In genomic region chr20:25725639-25726038, GRCh38 we compare ENCODE assay signal across 19 cellular contexts. TPM values are rescaled to one million over a fixed set of nuclear protein-coding genes. Genes with fewer than 3 reads are reported as not detected.
DNase-seq lines count a peak whose midpoint lies in the region; ATAC-seq lines count a peak whose summit lies in the region.
"Had no signal": no experiment of that assay in that cellular context is flagged by ENCODE, and none has a peak within 500 bp of the region (broad histone marks: within the 10 kb centered on the region; RNA-seq: fewer than 3 reads in every experiment).

No MANE protein-coding gene starts in this region.

- H2BK12ac ChIP-seq in neuronal stem cell (ENCODE audit: low read length): no peak overlapping the region

- no peaks in the 10 kb centered on the region for H3K79me1 ChIP-seq in neuronal stem cell (ENCODE audit: low read depth, low read length)

- no peaks in the 10 kb centered on the region for H3K27me3 ChIP-seq in CD4-positive, alpha-beta memory T cell (ENCODE audit: insufficient read depth, low read length)
- H3K27me3 ChIP-seq in neuronal stem cell (ENCODE audit: control insufficient read depth in 3 of 3, insufficient read depth in 3 of 3, low read depth in 1 of 3, low read length in 3 of 3): no peaks in the 10 kb centered on the region

- no peak for DNase-seq in activated T-cell treated with anti-CD3 and anti-CD28 coated beads, Interleukin-2, amount 50 U/mL, for 4 hours
- no peak for DNase-seq in activated T-cell treated with anti-CD3 and anti-CD28 coated beads, Interleukin-2, amount 50 U/mL, for 48 hours
- no peak for DNase-seq in CD4-positive, alpha-beta memory T cell
- DNase-seq in activated naive CD8-positive, alpha-beta T cell treated with anti-CD3 and anti-CD28 coated beads, Interleukin-2, amount 10 ng/mL, durations not matched to agents 7 days and 5 days: no peak
- DNase-seq in neuronal stem cell (ENCODE audit: low spot score): no peak
- DNase-seq: MV-4-11; NCI-H1417; NCI-H187 treated with DMSO at 0.1 percent for 48 hours; NCI-H345; NCI-H69; NK-92 treated with Interleukin-12 subunit alpha and Interleukin-12 subunit beta, amount 100 ng/mL, for 24 hours; SHP77 treated with DMSO at 0.1 percent for 48 hours had no signal

- peaks cover 33% of the 10 kb centered on the region for H3K36me3 Mint-ChIP-seq in activated T-cell treated with anti-CD3 and anti-CD28 coated beads, Interleukin-2, amount 50 U/mL, for 4 hours (ENCODE audit: insufficient read depth)
- H3K36me3 Mint-ChIP-seq in CD4-positive, alpha-beta memory T cell: peaks cover 46 to 56% of the 10 kb centered on the region in 2 donors
- H3K36me3 Mint-ChIP-seq in activated naive CD8-positive, alpha-beta T cell treated with anti-CD3 and anti-CD28 coated beads, Interleukin-2, amount 10 ng/mL, durations not matched to agents 7 days and 5 days: peaks cover 48% of the 10 kb centered on the region

- no peak overlapping the region for H3K4me2 ChIP-seq in neuronal stem cell (ENCODE audit: insufficient read depth, low read length, poor library complexity, severe bottlenecking)

- no peak overlapping the region for H3K4ac ChIP-seq in neuronal stem cell (ENCODE audit: low read length)

- H3K23ac ChIP-seq in neuronal stem cell (ENCODE audit: low read depth, low read length, poor library complexity): no peak overlapping the region

- no peak for ATAC-seq in activated T-cell treated with anti-CD3 and anti-CD28 coated beads, Interleukin-2, amount 50 U/mL, for 4 hours
- ATAC-seq in activated naive CD8-positive, alpha-beta T cell treated with anti-CD3 and anti-CD28 coated beads, Interleukin-2, amount 10 ng/mL, durations not matched to agents 7 days and 5 days (ENCODE audit: low read depth): peak; percentile 54
- ATAC-seq in HG03342 (IDR thresholded peaks at IDR 0.05; ENCODE audit: unreplicated experiment) (no peak), GM19023 (IDR thresholded peaks at IDR 0.05; ENCODE audit: unreplicated experiment) (no peak)

- no peak overlapping the region for H3K9ac ChIP-seq in neuronal stem cell (ENCODE audit: low read depth, low read length, poor library complexity)

- no peak overlapping the region for H2BK120ac ChIP-seq in neuronal stem cell (ENCODE audit: low read depth, low read length)

- peaks cover 0 to 3% of the 10 kb centered on the region in 2 donors for H3K9me3 ChIP-seq in CD4-positive, alpha-beta memory T cell (ENCODE audit: control insufficient read depth in 1 of 2, low read length in 2 of 2)
- H3K9me3 ChIP-seq in KOPT-K1 (ENCODE audit: insufficient read depth, low read length, poor library complexity, severe bottlenecking) (peaks cover 25% of the 10 kb centered on the region), neuronal stem cell (replicated peaks in 1 of 2; ENCODE audit: control insufficient read depth in 2 of 2, insufficient read depth in 1 of 2, low read depth in 1 of 2, low read length in 2 of 2) (peaks cover 7 to 14% of the 10 kb centered on the region in 2 donors)
- H3K9me3 ChIP-seq: HAP-1 had no signal

- H2AFZ ChIP-seq in neuronal stem cell (ENCODE audit: low read length): no peak overlapping the region

- no peak overlapping the region for H4K8ac ChIP-seq in neuronal stem cell (ENCODE audit: low read depth, low read length)

- H3K9me3 Mint-ChIP-seq in activated T-cell treated with anti-CD3 and anti-CD28 coated beads, Interleukin-2, amount 50 U/mL, for 4 hours: peaks cover 53% of the 10 kb centered on the region
- peaks cover 2 to 69% (median 52%) of the 10 kb centered on the region in 8 donors for H3K9me3 Mint-ChIP-seq in CD4-positive, alpha-beta memory T cell
- peaks cover 29% of the 10 kb centered on the region for H3K9me3 Mint-ChIP-seq in activated naive CD8-positive, alpha-beta T cell treated with anti-CD3 and anti-CD28 coated beads, Interleukin-2, amount 10 ng/mL, durations not matched to agents 7 days and 5 days

- H2BK15ac ChIP-seq in neuronal stem cell (ENCODE audit: low read length): no peak overlapping the region

- POLR2A ChIA-PET in CD4-positive, alpha-beta memory T cell (lab: Charles Lee; ENCODE audit: partially characterized antibody): no interaction called here
- POLR2A ChIA-PET in activated naive CD8-positive, alpha-beta T cell treated with anti-CD3 and anti-CD28 coated beads, Interleukin-2, amount 10 ng/mL, durations not matched to agents 7 days and 5 days (lab: Charles Lee): no interaction called here

- no peak overlapping the region for H2AK5ac ChIP-seq in neuronal stem cell (ENCODE audit: low read depth, low read length)

- CTCF ChIA-PET in CD4-positive, alpha-beta memory T cell (lab: Charles Lee; ENCODE audit: partially characterized antibody): no interaction called here

- no peak overlapping the region for H3K14ac ChIP-seq in neuronal stem cell (ENCODE audit: low read length)

- H2BK5ac ChIP-seq in neuronal stem cell (ENCODE audit: low read length): no peak overlapping the region

- no peaks in the 10 kb centered on the region for H3K27me3 Mint-ChIP-seq in activated T-cell treated with anti-CD3 and anti-CD28 coated beads, Interleukin-2, amount 50 U/mL, for 4 hours (ENCODE audit: low read depth)
- H3K27me3 Mint-ChIP-seq in CD4-positive, alpha-beta memory T cell: no peaks in the 10 kb centered on the region
- no peaks in the 10 kb centered on the region for H3K27me3 Mint-ChIP-seq in activated naive CD8-positive, alpha-beta T cell treated with anti-CD3 and anti-CD28 coated beads, Interleukin-2, amount 10 ng/mL, durations not matched to agents 7 days and 5 days
- H3K27me3 Mint-ChIP-seq: IgD-negative memory B cell had no signal

- H4K91ac ChIP-seq in neuronal stem cell (ENCODE audit: low read depth, low read length, poor library complexity): no peak overlapping the region

- intact Hi-C loops in CD4-positive, alpha-beta memory T cell (cut with micrococcal nuclease): no loop called here

- peak overlapping the region in 2 of 7 donors; percentile 25 to 62 for H3K27ac Mint-ChIP-seq in CD4-positive, alpha-beta memory T cell
- peak overlapping the region; percentile 69 for H3K27ac Mint-ChIP-seq in activated naive CD8-positive, alpha-beta T cell treated with anti-CD3 and anti-CD28 coated beads, Interleukin-2, amount 10 ng/mL, durations not matched to agents 7 days and 5 days

- H3K4me3 Mint-ChIP-seq in activated T-cell treated with anti-CD3 and anti-CD28 coated beads, Interleukin-2, amount 50 U/mL, for 4 hours: peak overlapping the region; percentile 8
- H3K4me3 Mint-ChIP-seq in CD4-positive, alpha-beta memory T cell: peak overlapping the region in 5 of 8 donors; percentile 0 to 61 (median 40)
- H3K4me3 Mint-ChIP-seq in activated naive CD8-positive, alpha-beta T cell treated with anti-CD3 and anti-CD28 coated beads, Interleukin-2, amount 10 ng/mL, durations not matched to agents 7 days and 5 days: peak overlapping the region; percentile 59

- no peaks in the 10 kb centered on the region for H3K36me3 ChIP-seq in CD4-positive, alpha-beta memory T cell (ENCODE audit: insufficient read depth, low read length)
- no peaks in the 10 kb centered on the region for H3K36me3 ChIP-seq in KOPT-K1 (ENCODE audit: insufficient read depth, low read length)
- H3K36me3 ChIP-seq in neuronal stem cell (replicated peaks in 1 of 2; ENCODE audit: control insufficient read depth in 2 of 2, insufficient read depth in 2 of 2, low read length in 2 of 2): no peaks in the 10 kb centered on the region
- H3K36me3 ChIP-seq: HAP-1 had no signal

- no peak overlapping the region for H3K18ac ChIP-seq in neuronal stem cell (ENCODE audit: low read length)

- no peak overlapping the region for H3K4me3 ChIP-seq in CD4-positive, alpha-beta memory T cell (ENCODE audit: low read length in 2 of 2)
- H3K4me3 ChIP-seq in neuronal stem cell (ENCODE audit: low read length in 2 of 2): no peak overlapping the region
- H3K4me3 ChIP-seq: HAP-1 had no signal

- peaks cover 11% of the 10 kb centered on the region for H3K4me1 Mint-ChIP-seq in activated T-cell treated with anti-CD3 and anti-CD28 coated beads, Interleukin-2, amount 50 U/mL, for 4 hours (ENCODE audit: low read depth)
- H3K4me1 Mint-ChIP-seq in CD4-positive, alpha-beta memory T cell: peaks cover 2 to 21% (median 9%) of the 10 kb centered on the region in 4 donors
- peaks cover 5% of the 10 kb centered on the region for H3K4me1 Mint-ChIP-seq in activated naive CD8-positive, alpha-beta T cell treated with anti-CD3 and anti-CD28 coated beads, Interleukin-2, amount 10 ng/mL, durations not matched to agents 7 days and 5 days

- peaks cover under 1% of the 10 kb centered on the region for H3K4me1 ChIP-seq in CD4-positive, alpha-beta memory T cell (ENCODE audit: insufficient read depth, low read length)
- no peaks in the 10 kb centered on the region for H3K4me1 ChIP-seq in neuronal stem cell (ENCODE audit: control insufficient read depth in 2 of 2, insufficient read depth in 1 of 2, low read depth in 1 of 2, low read length in 2 of 2)
- H3K4me1 ChIP-seq: HAP-1 had no signal

- H3K27ac ChIP-seq in CD4-positive, alpha-beta memory T cell (ENCODE audit: low read depth, low read length): no peak overlapping the region
- H3K27ac ChIP-seq in KOPT-K1 (ENCODE audit: low read depth, low read length, poor library complexity, severe bottlenecking) (peak overlapping the region; percentile 4), neuronal stem cell (replicated peaks; ENCODE audit: low read length) (no peak overlapping the region)
- H3K27ac ChIP-seq: C4-2B, HL-60 had no signal

RNA-seq across cellular contexts. Expression of gene ZNF337, which starts 29.0 kb away (rescaled TPM):
- 1 to 10 TPM; 7.5 to 7.6 (median 7.6) TPM for total RNA-seq in activated T-cell treated with anti-CD3 and anti-CD28 coated beads, Interleukin-2, amount 50 U/mL, for 4 hours
- total RNA-seq in CD4-positive, alpha-beta memory T cell: 10 to 100 TPM; 34.8 to 36.6 TPM
- polyA plus RNA-seq in CD4-positive, alpha-beta memory T cell: 10 to 100 TPM in 1 of 2 donors, 1 to 10 TPM in 1; 3.3 to 19.8 TPM
- 10 to 100 TPM; 25.3 to 26.6 TPM for total RNA-seq in activated naive CD8-positive, alpha-beta T cell treated with anti-CD3 and anti-CD28 coated beads, Interleukin-2, amount 10 ng/mL, durations not matched to agents 7 days and 5 days
- 8.8 TPM for polyA plus RNA-seq in neuronal stem cell (2013, experiment 1 of 2)
- 8.3 TPM for polyA plus RNA-seq in neuronal stem cell (2013, experiment 2 of 2)

Comparison
In these comparisons a context has a peak if more than half of its experiments do, and no peak if none do; other contexts are left out.
1. H3K4me3 Mint-ChIP-seq: peak in every context shown above with its lines; median percentile 59 in activated naive CD8-positive, alpha-beta T cell treated with anti-CD3 and anti-CD28 coated beads, Interleukin-2, amount 10 ng/mL, durations not matched to agents 7 days and 5 days; 40 in CD4-positive, alpha-beta memory T cell; 8 in activated T-cell treated with anti-CD3 and anti-CD28 coated beads, Interleukin-2, amount 50 U/mL, for 4 hours.